11 cellular contexts compared by ENCODE assay signal in the genomic region with DNA sequence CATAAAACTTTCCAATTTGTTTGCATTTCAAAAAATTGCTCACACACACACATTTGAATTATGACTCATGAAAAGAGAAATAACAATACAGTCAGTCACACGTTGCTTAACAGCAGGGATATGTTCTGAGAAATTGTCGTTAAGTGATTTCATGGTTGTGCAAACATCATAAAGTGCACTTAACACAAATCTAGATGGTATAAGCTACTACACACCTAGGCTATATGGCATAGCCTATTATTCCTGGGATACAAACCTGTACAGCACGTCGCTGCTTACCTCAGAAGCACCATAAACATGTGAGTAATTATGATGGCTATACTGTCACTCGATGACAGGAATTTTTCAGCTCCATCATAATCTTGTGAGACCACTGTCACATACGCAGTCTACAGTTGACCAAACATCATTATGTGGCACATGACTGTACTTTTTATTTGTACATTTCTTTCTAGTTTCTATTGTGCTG.
DNase-seq lines count a peak whose midpoint lies in the region; ATAC-seq and TF ChIP-seq lines count a peak whose summit lies in the region.
"Had no signal": no experiment of that assay in that cellular context is flagged by ENCODE, and none has a peak within 500 bp of the region (broad histone marks: within the 10 kb centered on the region; RNA-seq: fewer than 3 reads in every experiment).

No MANE protein-coding gene starts in this region.

- H3K27me3 Mint-ChIP-seq in activated naive CD4-positive, alpha-beta T cell treated with anti-CD3 and anti-CD28 coated beads for 36 hours (ENCODE audit: low read depth) = no peaks in the 10 kb centered on the region
- H3K27me3 Mint-ChIP-seq in CD14-positive monocyte (ENCODE audit: low read depth in 3 of 3) = peaks cover 0 to 4% (median 0%) of the 10 kb centered on the region in 3 donors

- no peaks in the 10 kb centered on the region for H3K9me3 Mint-ChIP-seq in activated naive CD4-positive, alpha-beta T cell treated with anti-CD3 and anti-CD28 coated beads for 36 hours
- H3K9me3 Mint-ChIP-seq in activated naive CD4-positive, alpha-beta T cell treated with anti-CD3 and anti-CD28 coated beads, Interleukin-2, amount 50 U/mL, for 72 hours = peaks cover 0 to 1% of the 10 kb centered on the region in 2 donors
- no peaks in the 10 kb centered on the region for H3K9me3 Mint-ChIP-seq in CD14-positive monocyte

- H3K4me3 ChIP-seq in ACC112 (ENCODE audit: low read depth, low read length) (peak overlapping the region; percentile 31; the same call in 1 of the 2 replicates), foreskin fibroblast (ENCODE audit: low read depth in 1 of 2, low read length in 2 of 2) (no peak overlapping the region), aorta (ENCODE audit: low read length in 2 of 2) (no peak overlapping the region)
- H3K4me3 ChIP-seq: tibial nerve had no signal

- TF ChIP-seq CTCF in RWPE1 (conservative IDR thresholded peaks at IDR 0.05; ENCODE audit: low read depth) (no peak), foreskin fibroblast (IDR thresholded peaks at IDR 0.05; ENCODE audit: low read depth, low read length) (no peak), CD14-positive monocyte (IDR thresholded peaks at IDR 0.05) (no peak)

- H3K79me2 ChIP-seq in ACC112 (ENCODE audit: control insufficient read depth, insufficient read depth, low read length, unreplicated experiment) = no peaks in the 10 kb centered on the region

- no peaks in the 10 kb centered on the region for H3K9me3 ChIP-seq in aorta (ENCODE audit: control insufficient read depth, low read length)
- H3K9me3 ChIP-seq: tibial nerve had no signal

- DNase-seq in M059J (ENCODE audit: low read depth) (peak; percentile 69), RWPE1 (ENCODE audit: low spot score) (peak; percentile 74), foreskin fibroblast (peak; percentile 73 to 86), CD14-positive monocyte (ENCODE audit: low spot score) (no peak), aorta (no peak)
- DNase-seq in activated naive CD4-positive, alpha-beta T cell treated with anti-CD3 and anti-CD28 coated beads for 36 hours = no peak
- no peak for DNase-seq in activated naive CD4-positive, alpha-beta T cell treated with anti-CD3 and anti-CD28 coated beads, Interleukin-2, amount 50 U/mL, for 72 hours (ENCODE audit: low spot score in 2 of 2)
- DNase-seq: activated CD8-positive, alpha-beta memory T cell treated with anti-CD3 and anti-CD28 coated beads, Interleukin-2, amount 50 U/mL, for 4 hours; C1 segment of cervical spinal cord had no signal

- H2AFZ ChIP-seq in ACC112 (ENCODE audit: low read length, unreplicated experiment) = no peak overlapping the region

- H3K27me3 ChIP-seq in ACC112 (ENCODE audit: insufficient read depth, low read length) (no peaks in the 10 kb centered on the region), aorta (ENCODE audit: control insufficient read depth in 1 of 2, insufficient read depth in 2 of 2, low read length in 1 of 2) (no peaks in the 10 kb centered on the region)
- H3K27me3 ChIP-seq: tibial nerve had no signal

- no peaks in the 10 kb centered on the region for H3K36me3 ChIP-seq in ACC112 (ENCODE audit: insufficient read depth, low read length)
- no peaks in the 10 kb centered on the region for H3K36me3 ChIP-seq in aorta (ENCODE audit: control insufficient read depth in 1 of 2, insufficient read depth in 2 of 2, low read length in 1 of 2)
- H3K36me3 ChIP-seq: tibial nerve had no signal

- POLR2A ChIA-PET in RWPE1 (lab: Yijun Ruan, JAX; ENCODE audit: low non-redundant PET) = no interaction called here

- CTCF ChIA-PET in RWPE1 (lab: Yijun Ruan, JAX) = interaction anchor here (0.6 kb wide), 1 partner anchor 835 kb away, joined by 3 read pairs; no protein-coding TSS in a partner anchor
- CTCF ChIA-PET in activated naive CD4-positive, alpha-beta T cell treated with anti-CD3 and anti-CD28 coated beads for 36 hours (lab: Charles Lee) = interaction anchor here (0.6 kb wide), 1 partner anchor 939 kb away, joined by 4 read pairs; no protein-coding TSS in a partner anchor

- WGBS in aorta, 2 donors = 75 to 76% methylated on average over 6 of the region's 6 CpGs

- H3K4me1 ChIP-seq in ACC112 (ENCODE audit: control insufficient read depth, insufficient read depth, low read length, unreplicated experiment) (peaks cover 61% of the 10 kb centered on the region), aorta (ENCODE audit: control insufficient read depth in 1 of 2, insufficient read depth in 2 of 2, low read length in 2 of 2) (peaks cover 0 to 2% of the 10 kb centered on the region in 2 donors)

- no peak overlapping the region for H3K4me3 Mint-ChIP-seq in activated naive CD4-positive, alpha-beta T cell treated with anti-CD3 and anti-CD28 coated beads for 36 hours
- H3K4me3 Mint-ChIP-seq in CD14-positive monocyte = no peak overlapping the region

- intact Hi-C loops in activated naive CD4-positive, alpha-beta T cell treated with anti-CD3 and anti-CD28 coated beads for 36 hours (cut with micrococcal nuclease) = loop anchor here (10.0 kb wide), 1 partner anchor 993 kb away; the partner anchor contains the start of gene KLF4
- intact Hi-C loops in CD14-positive monocyte (cut with micrococcal nuclease) (loop anchor here in 1 of 2 donors (1.0 kb wide), 1 partner anchor 8 kb away; no protein-coding TSS in a partner anchor), aorta (cut with DNase I) (loop anchor here in 1 of 2 donors (2.0 to 10.0 kb wide), 2 partner anchors 35 to 743 kb away; no protein-coding TSS in a partner anchor)

- no peak for ATAC-seq in activated naive CD4-positive, alpha-beta T cell treated with anti-CD3 and anti-CD28 coated beads, Interleukin-2, amount 50 U/mL, for 72 hours
- ATAC-seq in aorta (ENCODE audit: low FRiP score) = no peak

- H3K27ac ChIP-seq in ACC112 (ENCODE audit: low read depth, low read length) (peak overlapping the region; percentile 100), RWPE1 (peak overlapping the region; percentile 98), aorta (ENCODE audit: low read depth in 1 of 2, low read length in 2 of 2) (peak overlapping the region in 1 of 2 donors; percentile 72)

- H3K36me3 Mint-ChIP-seq in activated naive CD4-positive, alpha-beta T cell treated with anti-CD3 and anti-CD28 coated beads for 36 hours (ENCODE audit: low read depth) = no peaks in the 10 kb centered on the region
- H3K36me3 Mint-ChIP-seq in activated naive CD4-positive, alpha-beta T cell treated with anti-CD3 and anti-CD28 coated beads, Interleukin-2, amount 50 U/mL, for 72 hours = no peaks in the 10 kb centered on the region
- H3K36me3 Mint-ChIP-seq in CD14-positive monocyte = no peaks in the 10 kb centered on the region

- H3K27ac Mint-ChIP-seq in activated naive CD4-positive, alpha-beta T cell treated with anti-CD3 and anti-CD28 coated beads for 36 hours = no peak overlapping the region
- no peak overlapping the region for H3K27ac Mint-ChIP-seq in activated naive CD4-positive, alpha-beta T cell treated with anti-CD3 and anti-CD28 coated beads, Interleukin-2, amount 50 U/mL, for 72 hours
- H3K27ac Mint-ChIP-seq in CD14-positive monocyte = no peak overlapping the region

- peaks cover 3% of the 10 kb centered on the region for H3K4me1 Mint-ChIP-seq in activated naive CD4-positive, alpha-beta T cell treated with anti-CD3 and anti-CD28 coated beads for 36 hours (ENCODE audit: low read depth)
- H3K4me1 Mint-ChIP-seq in CD14-positive monocyte = peaks cover 2% of the 10 kb centered on the region

Comparison
In these comparisons a context has a peak if more than half of its experiments do, and no peak if none do; other contexts are left out.
1. DNase-seq: peak in M059J (single experiment), RWPE1 (single experiment) and foreskin fibroblast (2 of 2); none in activated naive CD4-positive, alpha-beta T cell treated with anti-CD3 and anti-CD28 coated beads for 36 hours (single experiment), activated naive CD4-positive, alpha-beta T cell treated with anti-CD3 and anti-CD28 coated beads, Interleukin-2, amount 50 U/mL, for 72 hours (0 of 2), CD14-positive monocyte (single experiment) and aorta (0 of 2).